8 cellular contexts compared by ENCODE assay signal in genomic region chr7:157302314-157302711, GRCh38. TPM values are rescaled to one million over a fixed set of nuclear protein-coding genes. Genes with fewer than 3 reads are reported as not detected.
DNase-seq lines count a peak whose midpoint lies in the region; ATAC-seq and TF ChIP-seq lines count a peak whose summit lies in the region.

No MANE protein-coding gene starts in this region.

- H3K79me2 ChIP-seq in OCI-LY3 (ENCODE audit: low read length), result no peaks in the 10 kb centered on the region

- H3K36me3 ChIP-seq in OCI-LY3 (replicated peaks; ENCODE audit: low read depth, low read length), result no peaks in the 10 kb centered on the region

- no peaks in the 10 kb centered on the region for H3K27me3 ChIP-seq in OCI-LY3 (ENCODE audit: low read depth, low read length)

- H3K4me1 ChIP-seq in OCI-LY3 (ENCODE audit: low read length), result peaks cover 8% of the 10 kb centered on the region

- DNase-seq in A172 (ENCODE audit: low spot score) (peak; percentile 87), activated T-cell treated with anti-CD3 and anti-CD28 coated beads for 48 hours (ENCODE audit: low read depth) (peak; percentile 83), glomerular visceral epithelial cell (ENCODE audit: extremely low spot score) (peak; percentile 79), NCI-H187 (lab: John Stamatoyannopoulos, UW) (no peak)
- peak; percentile 63 to 81 (median 72) for DNase-seq in stimulated activated CD4-positive, alpha-beta T cell treated with anti-CD3 and anti-CD28 coated beads, Interleukin-1b, Interleukin-23, amount 100 ng/mL, for 24 hours (ENCODE audit: low read depth in 4 of 4, low spot score in 1 of 4)

- TF ChIP-seq CTCF in OCI-LY3 (IDR thresholded peaks at IDR 0.05; ENCODE audit: low read depth, low read length), result no peak

- H3K4me3 ChIP-seq in OCI-LY3 (ENCODE audit: low read length), result no peak overlapping the region

- no peak overlapping the region for H3K9ac ChIP-seq in OCI-LY3 (ENCODE audit: low read length)

- no peak overlapping the region for H3K27ac ChIP-seq in OCI-LY3 (ENCODE audit: low read length)

- peak; percentile 96 for ATAC-seq in GM18873 (IDR thresholded peaks at IDR 0.05; ENCODE audit: low FRiP score, unreplicated experiment)
- ATAC-seq in HG03060 (IDR thresholded peaks at IDR 0.05; ENCODE audit: low read depth, unreplicated experiment), result peak; percentile 98

- H3K4me2 ChIP-seq in OCI-LY3 (ENCODE audit: low read length), result peak overlapping the region; percentile 31

- no peaks in the 10 kb centered on the region for H4K20me1 ChIP-seq in OCI-LY3 (ENCODE audit: insufficient read depth, low read length)

- peak overlapping the region; percentile 99 for H2AFZ ChIP-seq in OCI-LY3 (ENCODE audit: low read depth, low read length)

- H3K9me3 ChIP-seq in OCI-LY3 (ENCODE audit: insufficient read depth, low read length), result no peaks in the 10 kb centered on the region

RNA-seq across cellular contexts. Expression of gene DNAJB6, which starts 34.5 kb away (rescaled TPM):
- 191 and 201 TPM in 2 replicates for total RNA-seq in A172 (2014; rRNA removed; shearing (Covaris generic))

Comparison
In these comparisons a context has a peak if more than half of its experiments do, and no peak if none do; other contexts are left out.
1. DNase-seq: peak in A172 (single experiment), activated T-cell treated with anti-CD3 and anti-CD28 coated beads for 48 hours (single experiment), glomerular visceral epithelial cell (single experiment) and stimulated activated CD4-positive, alpha-beta T cell treated with anti-CD3 and anti-CD28 coated beads, Interleukin-1b, Interleukin-23, amount 100 ng/mL, for 24 hours (4 of 4); none in NCI-H187 (0 of 2).